29 cellular contexts compared by ENCODE assay signal in genomic region chr16:17927015-17927414, GRCh38.
"Had no signal": no experiment of that assay in that cellular context is flagged by ENCODE, and none has a peak within 500 bp of the region (broad histone marks: within the 10 kb centered on the region; RNA-seq: fewer than 3 reads in every experiment).

No MANE protein-coding gene starts in this region.

- FAIRE-seq: TTC549 had no signal

- ATAC-seq: activated CD4-positive, alpha-beta T cell treated with anti-CD3 and anti-CD28 coated beads for 36 hours; activated T-cell treated with anti-CD3 and anti-CD28 coated beads, Interleukin-2, amount 50 U/mL, for 72 hours; Panc1; Right ventricle myocardium inferior; T-cell had no signal

- H3K4me1 ChIP-seq: adrenal gland had no signal

- H3K27me3 ChIP-seq: adrenal gland had no signal

- H3K4me3 ChIP-seq: adrenal gland, SK-N-MC had no signal

- DNase-seq: activated CD4-positive, alpha-beta memory T cell treated with anti-CD3 and anti-CD28 coated beads, Interleukin-2, amount 10 ng/mL, durations not matched to agents 7 days and 5 days; activated CD4-positive, alpha-beta T cell treated with anti-CD3 and anti-CD28 coated beads for 36 hours; activated CD4-positive, alpha-beta T cell treated with anti-CD3 and anti-CD28 coated beads, Interleukin-2, amount 50 U/mL, for 1 hour; activated naive CD4-positive, alpha-beta T cell treated with anti-CD3 and anti-CD28 coated beads, Interleukin-2, amount 50 U/mL, for 16 hours; activated naive CD8-positive, alpha-beta T cell treated with anti-CD3 and anti-CD28 coated beads, Interleukin-2, amount 10 ng/mL, durations not matched to agents 7 days and 5 days; activated T-cell treated with anti-CD3 and anti-CD28 coated beads for 4 hours; activated T-cell treated with anti-CD3 and anti-CD28 coated beads, Interleukin-2, amount 50 U/mL, for 72 hours; adrenal gland; IMR-90; KG1; MV-4-11; NCI-H1092 treated with DMSO at 0.1 percent for 48 hours; NCI-H1417 treated with DMSO at 0.1 percent for 48 hours; NCI-H1694; NCI-H2029; NCI-H2107; NCI-H2227 treated with DMSO at 0.1 percent for 48 hours; NCI-H446 treated with DMSO at 0.1 percent for 48 hours; NCI-H526 treated with DMSO at 0.1 percent for 48 hours; NK-92 treated with Interleukin-12 subunit alpha and Interleukin-12 subunit beta, amount 100 ng/mL, for 24 hours; OCI-M1; RPMI8226; T-cell; T-helper 2 cell; T1000 had no signal

- H3K36me3 ChIP-seq: adrenal gland had no signal

- H3K27ac ChIP-seq: adrenal gland, SK-N-MC had no signal

- H3K9me3 ChIP-seq: adrenal gland had no signal
